ENCODE assay signal across 1 cellular context in genomic region chr19:38561053-38561606, GRCh38.
TF ChIP-seq lines count a peak whose summit lies in the region.

No MANE protein-coding gene starts in this region.

TF ChIP-seq in A549, 52 proteins besides CTCF, POLR2A, EP300 and RAD21 (continued from another document):
- TF ChIP-seq HMGXB4 (CRISPR knock-in tag; IDR thresholded peaks at IDR 0.05; ENCODE audit: borderline replicate concordance): no peak
- TF ChIP-seq SREBF2 (IDR thresholded peaks at IDR 0.05): no peak
- no peak for TF ChIP-seq GATA3 (IDR thresholded peaks at IDR 0.05; ENCODE audit: borderline replicate concordance)
- TF ChIP-seq HDAC2 (IDR thresholded peaks at IDR 0.05): no peak
- TF ChIP-seq RARB (CRISPR knock-in tag; IDR thresholded peaks at IDR 0.05): no peak
- TF ChIP-seq HES2 (IDR thresholded peaks at IDR 0.05): no peak
- no peak for TF ChIP-seq BHLHE40 (IDR thresholded peaks at IDR 0.05; ENCODE audit: low read depth, low read length)
- no peak for TF ChIP-seq FOSB (CRISPR knock-in tag; IDR thresholded peaks at IDR 0.05)
- no peak for TF ChIP-seq BCL3 (IDR thresholded peaks at IDR 0.05)
